ENCODE assay signal across 1 cellular context in the genomic region with DNA sequence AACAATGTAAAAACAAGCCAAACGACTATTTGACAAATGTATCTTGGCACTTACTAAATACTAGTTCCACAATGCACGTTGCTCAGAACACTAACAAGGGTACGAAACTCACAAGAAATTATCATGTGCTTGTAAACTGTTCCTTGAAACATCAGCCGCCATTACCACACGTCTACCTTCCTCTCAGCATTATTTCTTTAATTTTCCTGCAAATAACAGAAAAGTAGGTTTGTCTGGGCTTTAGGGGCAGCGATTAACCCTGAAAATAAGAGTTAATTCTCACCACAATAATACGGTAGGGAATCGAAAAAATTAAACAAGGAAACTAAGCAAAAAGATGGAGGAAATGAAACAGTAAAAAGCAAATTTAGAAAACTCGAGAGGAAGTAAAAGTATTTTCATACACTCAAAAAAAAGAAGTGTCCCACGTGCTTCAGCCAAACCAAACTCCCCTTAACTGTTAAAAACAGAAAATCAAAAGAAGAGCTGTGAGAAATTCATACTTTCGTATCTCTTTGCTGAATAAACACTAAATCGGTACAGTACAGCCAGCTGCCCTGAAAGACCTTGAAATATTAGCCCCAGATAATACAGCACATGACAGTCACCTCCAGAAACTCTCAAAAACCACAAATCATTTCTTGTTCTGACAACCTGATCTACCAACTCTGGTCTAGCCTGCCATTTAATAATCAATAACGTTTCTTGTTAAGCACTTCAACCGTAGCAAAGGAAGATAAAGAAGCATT.
TF ChIP-seq lines count a peak whose summit lies in the region.

No MANE protein-coding gene starts in this region.

TF ChIP-seq in IMR-90, 13 proteins besides CTCF, POLR2A, EP300 and RAD21 (continued from another document):
- TF ChIP-seq BHLHE40 (IDR thresholded peaks at IDR 0.05; ENCODE audit: low read depth, low read length) (no peak), FOS (IDR thresholded peaks at IDR 0.05; ENCODE audit: low read depth, low read length) (no peak)
